ENCODE assay signal across 1 cellular context in the genomic region with DNA sequence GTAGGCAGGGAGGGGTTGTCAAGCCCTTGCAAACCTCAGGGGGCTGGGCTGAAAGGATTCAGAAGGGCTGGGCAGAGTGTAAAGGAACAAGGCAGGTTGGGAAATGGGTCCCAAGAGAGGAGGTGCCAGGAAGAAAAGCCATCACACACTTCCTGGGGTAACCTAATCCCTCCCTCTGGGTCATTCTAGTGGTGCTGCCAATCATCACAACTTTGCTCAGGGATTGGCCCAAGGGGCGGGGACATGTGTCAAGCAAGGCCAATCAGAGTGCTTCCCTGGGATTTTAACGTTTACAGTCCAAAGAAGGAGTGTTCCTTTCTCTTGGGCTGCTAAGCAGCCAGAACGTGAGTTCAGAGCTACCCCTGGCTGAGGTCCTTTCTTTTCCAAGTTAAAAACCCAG.
TF ChIP-seq lines count a peak whose summit lies in the region.

No MANE protein-coding gene starts in this region.

TF ChIP-seq in K562, 482 proteins besides CTCF, POLR2A, EP300 and RAD21:
- TF ChIP-seq, protein P1, sequence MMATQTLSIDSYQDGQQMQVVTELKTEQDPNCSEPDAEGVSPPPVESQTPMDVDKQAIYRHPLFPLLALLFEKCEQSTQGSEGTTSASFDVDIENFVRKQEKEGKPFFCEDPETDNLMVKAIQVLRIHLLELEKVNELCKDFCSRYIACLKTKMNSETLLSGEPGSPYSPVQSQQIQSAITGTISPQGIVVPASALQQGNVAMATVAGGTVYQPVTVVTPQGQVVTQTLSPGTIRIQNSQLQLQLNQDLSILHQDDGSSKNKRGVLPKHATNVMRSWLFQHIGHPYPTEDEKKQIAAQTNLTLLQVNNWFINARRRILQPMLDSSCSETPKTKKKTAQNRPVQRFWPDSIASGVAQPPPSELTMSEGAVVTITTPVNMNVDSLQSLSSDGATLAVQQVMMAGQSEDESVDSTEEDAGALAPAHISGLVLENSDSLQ (IDR thresholded peaks at IDR 0.05): peak; percentile 96
- no peak for TF ChIP-seq PYGO2 (tag; IDR thresholded peaks at IDR 0.05)
- peak; percentile 59 for TF ChIP-seq FOS (IDR thresholded peaks at IDR 0.05; ENCODE audit: extremely low read depth, insufficient read length)
- TF ChIP-seq, protein P2, sequence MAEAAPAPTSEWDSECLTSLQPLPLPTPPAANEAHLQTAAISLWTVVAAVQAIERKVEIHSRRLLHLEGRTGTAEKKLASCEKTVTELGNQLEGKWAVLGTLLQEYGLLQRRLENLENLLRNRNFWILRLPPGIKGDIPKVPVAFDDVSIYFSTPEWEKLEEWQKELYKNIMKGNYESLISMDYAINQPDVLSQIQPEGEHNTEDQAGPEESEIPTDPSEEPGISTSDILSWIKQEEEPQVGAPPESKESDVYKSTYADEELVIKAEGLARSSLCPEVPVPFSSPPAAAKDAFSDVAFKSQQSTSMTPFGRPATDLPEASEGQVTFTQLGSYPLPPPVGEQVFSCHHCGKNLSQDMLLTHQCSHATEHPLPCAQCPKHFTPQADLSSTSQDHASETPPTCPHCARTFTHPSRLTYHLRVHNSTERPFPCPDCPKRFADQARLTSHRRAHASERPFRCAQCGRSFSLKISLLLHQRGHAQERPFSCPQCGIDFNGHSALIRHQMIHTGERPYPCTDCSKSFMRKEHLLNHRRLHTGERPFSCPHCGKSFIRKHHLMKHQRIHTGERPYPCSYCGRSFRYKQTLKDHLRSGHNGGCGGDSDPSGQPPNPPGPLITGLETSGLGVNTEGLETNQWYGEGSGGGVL (CRISPR knock-in tag; IDR thresholded peaks at IDR 0.05): no peak
- no peak for TF ChIP-seq ELF1 (tag; IDR thresholded peaks at IDR 0.05)
- TF ChIP-seq MCM2 (IDR thresholded peaks at IDR 0.05; ENCODE audit: low read depth): no peak
- TF ChIP-seq RB1 (IDR thresholded peaks at IDR 0.05; ENCODE audit: low read depth): no peak
- no peak for TF ChIP-seq ZNF717 (CRISPR knock-in tag; IDR thresholded peaks at IDR 0.05)
- no peak for TF ChIP-seq MTA3 (IDR thresholded peaks at IDR 0.05; ENCODE audit: borderline replicate concordance)
- no peak for TF ChIP-seq OTX1 (CRISPR knock-in tag; IDR thresholded peaks at IDR 0.05)
- no peak for TF ChIP-seq KDM5B (IDR thresholded peaks at IDR 0.05; ENCODE audit: insufficient replicate concordance, low read depth, low read length)
- TF ChIP-seq SLC30A9 (CRISPR knock-in tag; IDR thresholded peaks at IDR 0.05): no peak
- no peak for TF ChIP-seq NFATC3 (IDR thresholded peaks at IDR 0.05)
- no peak for TF ChIP-seq ZFP30 (CRISPR knock-in tag; IDR thresholded peaks at IDR 0.05; ENCODE audit: borderline replicate concordance)
- no peak for TF ChIP-seq FIP1L1 (IDR thresholded peaks at IDR 0.05; ENCODE audit: low read depth, low read length, poor library complexity, severe bottlenecking)
- TF ChIP-seq ZNF165 (CRISPR knock-in tag; IDR thresholded peaks at IDR 0.05; ENCODE audit: borderline replicate concordance): no peak
- TF ChIP-seq ZZZ3 (IDR thresholded peaks at IDR 0.05): no peak
- TF ChIP-seq, protein P3, sequence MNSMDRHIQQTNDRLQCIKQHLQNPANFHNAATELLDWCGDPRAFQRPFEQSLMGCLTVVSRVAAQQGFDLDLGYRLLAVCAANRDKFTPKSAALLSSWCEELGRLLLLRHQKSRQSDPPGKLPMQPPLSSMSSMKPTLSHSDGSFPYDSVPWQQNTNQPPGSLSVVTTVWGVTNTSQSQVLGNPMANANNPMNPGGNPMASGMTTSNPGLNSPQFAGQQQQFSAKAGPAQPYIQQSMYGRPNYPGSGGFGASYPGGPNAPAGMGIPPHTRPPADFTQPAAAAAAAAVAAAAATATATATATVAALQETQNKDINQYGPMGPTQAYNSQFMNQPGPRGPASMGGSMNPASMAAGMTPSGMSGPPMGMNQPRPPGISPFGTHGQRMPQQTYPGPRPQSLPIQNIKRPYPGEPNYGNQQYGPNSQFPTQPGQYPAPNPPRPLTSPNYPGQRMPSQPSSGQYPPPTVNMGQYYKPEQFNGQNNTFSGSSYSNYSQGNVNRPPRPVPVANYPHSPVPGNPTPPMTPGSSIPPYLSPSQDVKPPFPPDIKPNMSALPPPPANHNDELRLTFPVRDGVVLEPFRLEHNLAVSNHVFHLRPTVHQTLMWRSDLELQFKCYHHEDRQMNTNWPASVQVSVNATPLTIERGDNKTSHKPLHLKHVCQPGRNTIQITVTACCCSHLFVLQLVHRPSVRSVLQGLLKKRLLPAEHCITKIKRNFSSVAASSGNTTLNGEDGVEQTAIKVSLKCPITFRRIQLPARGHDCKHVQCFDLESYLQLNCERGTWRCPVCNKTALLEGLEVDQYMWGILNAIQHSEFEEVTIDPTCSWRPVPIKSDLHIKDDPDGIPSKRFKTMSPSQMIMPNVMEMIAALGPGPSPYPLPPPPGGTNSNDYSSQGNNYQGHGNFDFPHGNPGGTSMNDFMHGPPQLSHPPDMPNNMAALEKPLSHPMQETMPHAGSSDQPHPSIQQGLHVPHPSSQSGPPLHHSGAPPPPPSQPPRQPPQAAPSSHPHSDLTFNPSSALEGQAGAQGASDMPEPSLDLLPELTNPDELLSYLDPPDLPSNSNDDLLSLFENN (IDR thresholded peaks at IDR 0.05; ENCODE audit: low read depth in 2 of 2, low read length in 2 of 2): no peak
- TF ChIP-seq SOX6 (IDR thresholded peaks at IDR 0.05): no peak
- TF ChIP-seq, protein P4, sequence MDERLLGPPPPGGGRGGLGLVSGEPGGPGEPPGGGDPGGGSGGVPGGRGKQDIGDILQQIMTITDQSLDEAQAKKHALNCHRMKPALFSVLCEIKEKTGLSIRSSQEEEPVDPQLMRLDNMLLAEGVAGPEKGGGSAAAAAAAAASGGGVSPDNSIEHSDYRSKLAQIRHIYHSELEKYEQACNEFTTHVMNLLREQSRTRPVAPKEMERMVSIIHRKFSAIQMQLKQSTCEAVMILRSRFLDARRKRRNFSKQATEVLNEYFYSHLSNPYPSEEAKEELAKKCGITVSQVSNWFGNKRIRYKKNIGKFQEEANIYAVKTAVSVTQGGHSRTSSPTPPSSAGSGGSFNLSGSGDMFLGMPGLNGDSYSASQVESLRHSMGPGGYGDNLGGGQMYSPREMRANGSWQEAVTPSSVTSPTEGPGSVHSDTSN (CRISPR knock-in tag; IDR thresholded peaks at IDR 0.05; ENCODE audit: low read depth): 0 out of 2 replicates have a peak, but pooled peaks have one; percentile 26
- TF ChIP-seq, protein P4 (tag; conservative IDR thresholded peaks at IDR 0.05; ENCODE audit: low read depth): peak; percentile 72
- no peak for TF ChIP-seq DMBX1 (CRISPR knock-in tag; IDR thresholded peaks at IDR 0.05; ENCODE audit: borderline replicate concordance)
- no peak for TF ChIP-seq KAT7 (CRISPR knock-in tag; IDR thresholded peaks at IDR 0.05; ENCODE audit: borderline replicate concordance)
- TF ChIP-seq NFYB (IDR thresholded peaks at IDR 0.05; ENCODE audit: extremely low read depth, insufficient read length): peak; percentile 55
- no peak for TF ChIP-seq ETS2 (tag; IDR thresholded peaks at IDR 0.05; ENCODE audit: borderline replicate concordance, poor library complexity, severe bottlenecking)
- no peak for TF ChIP-seq MYBL2 (IDR thresholded peaks at IDR 0.05; ENCODE audit: low read depth)
- TF ChIP-seq MYBL2 (CRISPR knock-in tag; IDR thresholded peaks at IDR 0.05; ENCODE audit: borderline replicate concordance): no peak
- peak; percentile 8 for TF ChIP-seq SP2 (IDR thresholded peaks at IDR 0.05; ENCODE audit: extremely low read depth, low read depth, low read length, poor library complexity, severe bottlenecking)
- TF ChIP-seq L3MBTL2 (IDR thresholded peaks at IDR 0.05): no peak
- no peak for TF ChIP-seq BACH1 (tag; IDR thresholded peaks at IDR 0.05)
- TF ChIP-seq RBM25 (IDR thresholded peaks at IDR 0.05; ENCODE audit: low read depth, low read length, severe bottlenecking): peak; percentile 54
- TF ChIP-seq, protein P5, sequence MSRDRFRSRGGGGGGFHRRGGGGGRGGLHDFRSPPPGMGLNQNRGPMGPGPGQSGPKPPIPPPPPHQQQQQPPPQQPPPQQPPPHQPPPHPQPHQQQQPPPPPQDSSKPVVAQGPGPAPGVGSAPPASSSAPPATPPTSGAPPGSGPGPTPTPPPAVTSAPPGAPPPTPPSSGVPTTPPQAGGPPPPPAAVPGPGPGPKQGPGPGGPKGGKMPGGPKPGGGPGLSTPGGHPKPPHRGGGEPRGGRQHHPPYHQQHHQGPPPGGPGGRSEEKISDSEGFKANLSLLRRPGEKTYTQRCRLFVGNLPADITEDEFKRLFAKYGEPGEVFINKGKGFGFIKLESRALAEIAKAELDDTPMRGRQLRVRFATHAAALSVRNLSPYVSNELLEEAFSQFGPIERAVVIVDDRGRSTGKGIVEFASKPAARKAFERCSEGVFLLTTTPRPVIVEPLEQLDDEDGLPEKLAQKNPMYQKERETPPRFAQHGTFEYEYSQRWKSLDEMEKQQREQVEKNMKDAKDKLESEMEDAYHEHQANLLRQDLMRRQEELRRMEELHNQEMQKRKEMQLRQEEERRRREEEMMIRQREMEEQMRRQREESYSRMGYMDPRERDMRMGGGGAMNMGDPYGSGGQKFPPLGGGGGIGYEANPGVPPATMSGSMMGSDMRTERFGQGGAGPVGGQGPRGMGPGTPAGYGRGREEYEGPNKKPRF (IDR thresholded peaks at IDR 0.05; ENCODE audit: low read depth, low read length): no peak
